ENCODE assay signal across 16 cellular contexts in genomic region chr13:27125357-27126282, GRCh38. TPM values are rescaled to one million over a fixed set of nuclear protein-coding genes. Genes with fewer than 3 reads are reported as not detected.
DNase-seq lines count a peak whose midpoint lies in the region; ATAC-seq and TF ChIP-seq lines count a peak whose summit lies in the region.
"Had no signal": no experiment of that assay in that cellular context is flagged by ENCODE, and none has a peak within 500 bp of the region (broad histone marks: within the 10 kb centered on the region; RNA-seq: fewer than 3 reads in every experiment).

No MANE protein-coding gene starts in this region.

- CTCF ChIA-PET in Panc1 (lab: Charles Lee) = interaction anchor here (0.5 to 1.2 kb wide), 4 partner anchors 149 to 495 kb away, joined by 3 to 5 read pairs (median 3); partner anchors contain the start of gene LNX2

- peak; percentile 34 for TF ChIP-seq CTCF in Panc1 (IDR thresholded peaks at IDR 0.05)
- no peak for TF ChIP-seq CTCF in fibroblast of villous mesenchyme (IDR thresholded peaks at IDR 0.05; ENCODE audit: insufficient read depth, low read depth, low read length)
- no peak for TF ChIP-seq CTCF in omental fat pad (IDR thresholded peaks at IDR 0.05)

- intact Hi-C loops in Panc1 (cut with micrococcal nuclease; ENCODE audit: unreplicated experiment) = no loop called here

- ATAC-seq in Panc1 = peak; percentile 76
- no peak for ATAC-seq in GM19452 (IDR thresholded peaks at IDR 0.05; ENCODE audit: unreplicated experiment)
- ATAC-seq in omental fat pad (ENCODE audit: low FRiP score) = no peak
- ATAC-seq: lower lobe of right lung, SK-N-SH treated with all-trans-retinoic acid at 6 μM for 48 hours had no signal

- POLR2A ChIA-PET in Panc1 (lab: Charles Lee) = no interaction called here

- DNase-seq in ELF-1 (ENCODE audit: low read depth, low spot score) = peak; percentile 87
- peak; percentile 59 for DNase-seq in NCI-H1092 (lab: John Stamatoyannopoulos, UW)
- DNase-seq in Panc1 (ENCODE audit: low read depth, low spot score) = no peak
- DNase-seq in fibroblast of villous mesenchyme (ENCODE audit: low read depth) = peak; percentile 28
- no peak for DNase-seq in AG20443 (ENCODE audit: low spot score)
- no peak for DNase-seq in omental fat pad (ENCODE audit: low spot score)
- DNase-seq: activated effector memory CD4-positive, alpha-beta T cell treated with Interleukin-2 at 50 U/mL for 16 hours; lower lobe of right lung; NCI-H187 treated with DMSO at 0.1 percent for 48 hours; OCI-M1; stimulated activated CD4-positive, alpha-beta T cell treated with anti-CD3 and anti-CD28 coated beads, Interleukin-2, amount 100 ng/mL, for 48 hours; tibial artery; WERI-Rb-1 had no signal

- in situ Hi-C loops in Panc1 (cut with HindIII; ENCODE audit: low pct_unique_long_range_greater_than_20kb, low sequenced_read_pairs) = no loop called here

- no peaks in the 10 kb centered on the region; the same call in 1 of the 2 replicates for H3K36me3 ChIP-seq in Panc1 (ENCODE audit: control insufficient read depth, insufficient read depth, low read length)
- H3K36me3 ChIP-seq: lower lobe of right lung, tibial artery had no signal

- no peaks in the 10 kb centered on the region for H3K9me3 ChIP-seq in Panc1 (ENCODE audit: control insufficient read depth, insufficient read depth, low read depth, low read length)

- no peaks in the 10 kb centered on the region for H3K27me3 ChIP-seq in Panc1 (ENCODE audit: control insufficient read depth, insufficient read depth, low read length)
- H3K27me3 ChIP-seq: tibial artery had no signal

- no TSS peak for BruUV-seq in Panc1 (replicated peaks; lab: Mats Ljungman, UMichigan)

- peaks cover 54% of the 10 kb centered on the region for H3K4me1 ChIP-seq in Panc1 (ENCODE audit: control insufficient read depth, insufficient read depth, low read length)

- H3K27ac ChIP-seq in Panc1 (ENCODE audit: low read length) = peak overlapping the region; percentile 86
- H3K27ac ChIP-seq: C4-2B, lower lobe of right lung, tibial artery, WERI-Rb-1 had no signal

- no peak overlapping the region; a peak in 1 of 4 replicates for H3K4me3 ChIP-seq in Panc1 (ENCODE audit: low read depth in 2 of 2, low read length in 2 of 2)
- H3K4me3 ChIP-seq in fibroblast of villous mesenchyme (ENCODE audit: low read depth, low read length) = peak overlapping the region; percentile 21
- H3K4me3 ChIP-seq: lower lobe of right lung, tibial artery had no signal

RNA-seq across cellular contexts. Expression of gene USP12, which starts 46.0 kb away (rescaled TPM):
- total RNA-seq in Panc1 (2021; ENCODE audit: unreplicated experiment) = 82.0 TPM
- 36.1 TPM for polyA plus RNA-seq in Panc1 (2012; ENCODE audit: insufficient read length)
- total RNA-seq in fibroblast of villous mesenchyme = 13.9 and 19.0 TPM in 2 replicates
- 10 to 100 TPM; 22.5 to 42.3 (median 31.4) TPM for total RNA-seq in omental fat pad

Comparison
In these comparisons a context has a peak if more than half of its experiments do, and no peak if none do; other contexts are left out.
1. DNase-seq: peak in ELF-1 (single experiment), NCI-H1092 (single experiment) and fibroblast of villous mesenchyme (single experiment); none in Panc1 (single experiment), AG20443 (single experiment) and omental fat pad (single experiment).